ENCODE assay signal across 9 cellular contexts in the genomic region with DNA sequence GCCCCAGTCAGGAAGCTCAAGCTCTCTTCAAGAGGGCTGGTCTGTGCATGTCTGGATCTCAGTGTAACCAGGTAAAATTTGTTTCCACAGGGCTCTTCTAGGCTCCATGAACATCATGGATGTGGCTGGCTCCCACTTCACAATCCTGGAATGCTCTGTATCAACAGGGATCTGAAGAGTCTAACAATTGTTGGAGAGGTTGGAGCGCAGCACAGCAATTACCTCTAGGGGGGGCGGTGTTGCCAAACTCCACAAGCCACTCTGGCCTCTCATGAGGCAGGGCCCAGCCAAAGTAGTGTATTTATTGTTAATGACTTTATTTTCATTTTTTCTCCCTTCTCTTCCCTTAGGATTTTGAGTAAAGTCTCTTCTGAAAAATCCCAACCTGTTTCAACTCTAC. TPM values are rescaled to one million over a fixed set of nuclear protein-coding genes. Genes with fewer than 3 reads are reported as not detected.
DNase-seq lines count a peak whose midpoint lies in the region; ATAC-seq and TF ChIP-seq lines count a peak whose summit lies in the region.
"Had no signal": no experiment of that assay in that cellular context is flagged by ENCODE, and none has a peak within 500 bp of the region (broad histone marks: within the 10 kb centered on the region; RNA-seq: fewer than 3 reads in every experiment).

No MANE protein-coding gene starts in this region.

- H3K4me1 ChIP-seq in BE2C (no peaks in the 10 kb centered on the region), GM23248 (ENCODE audit: insufficient read depth) (peaks cover 4% of the 10 kb centered on the region), PC-3 (ENCODE audit: insufficient read depth, low read length) (peaks cover 17% of the 10 kb centered on the region)

- BruUV-seq in PC-3 (replicated peaks; lab: Mats Ljungman, UMichigan), result no TSS peak

- in situ Hi-C loops in GM23248 (cut with MboI), result no loop called here

- POLR2A ChIA-PET in PC-3 (lab: Charles Lee; ENCODE audit: unreplicated experiment), result no interaction called here
- POLR2A ChIA-PET in naive thymus-derived CD8-positive, alpha-beta T cell (lab: Charles Lee), result no interaction called here

- H3K9me2 ChIP-seq in GM23248 (ENCODE audit: insufficient read depth) (no peaks in the 10 kb centered on the region), PC-3 (replicated peaks; ENCODE audit: low read length) (no peaks in the 10 kb centered on the region)

- no peaks in the 10 kb centered on the region for H3K36me3 Mint-ChIP-seq in naive thymus-derived CD8-positive, alpha-beta T cell

- H3K4me1 Mint-ChIP-seq in naive thymus-derived CD8-positive, alpha-beta T cell, result peaks cover 2 to 8% (median 5%) of the 10 kb centered on the region in 4 donors

- no peaks in the 10 kb centered on the region for H3K27me3 ChIP-seq in BE2C
- H3K27me3 ChIP-seq in GM23248 (replicated peaks; ENCODE audit: insufficient read depth), result no peaks in the 10 kb centered on the region
- H3K27me3 ChIP-seq in PC-3 (ENCODE audit: low read length), result no peaks in the 10 kb centered on the region

- H3K4me2 ChIP-seq in GM23248 (ENCODE audit: unreplicated experiment), result no peak overlapping the region
- H3K4me2 ChIP-seq in PC-3 (ENCODE audit: low read length), result no peak overlapping the region

- whole genome bisulfite sequencing in GM23248 (ENCODE audit: low coverage in 1 of 2, low lambda C conversion rate in 2 of 2, missing lambda C conversion rate in 2 of 2), 2 experiments, result 25 to 36% methylated on average over 2 of the region's 2 CpGs

- no peaks in the 10 kb centered on the region for H3K79me2 ChIP-seq in GM23248 (ENCODE audit: insufficient read depth)
- 0 out of 2 replicates have a peak, but pooled peaks cover 3% of the 10 kb centered on the region for H3K79me2 ChIP-seq in PC-3 (ENCODE audit: low read length)

- DNase-seq in BE2C, result peak; percentile 58
- peak; percentile 73 for DNase-seq in GM23248
- DNase-seq in PC-3, result peak; percentile 55
- peak; percentile 58 for DNase-seq in fibroblast of mammary gland (ENCODE audit: low read depth)
- no peak for DNase-seq in anterior cingulate cortex (lab: John Stamatoyannopoulos, UW)
- DNase-seq in naive thymus-derived CD8-positive, alpha-beta T cell, result no peak

- ATAC-seq in PC-3 (peak; percentile 77), GM19395 (IDR thresholded peaks at IDR 0.05; ENCODE audit: unreplicated experiment) (no peak), GM18868 (IDR thresholded peaks at IDR 0.05; ENCODE audit: unreplicated experiment) (no peak)
- no peak for ATAC-seq in naive thymus-derived CD8-positive, alpha-beta T cell

- H2AFZ ChIP-seq in GM23248 (no peak overlapping the region), PC-3 (ENCODE audit: low read length) (no peak overlapping the region)

- H3K4me3 ChIP-seq in BE2C (ENCODE audit: low read depth, low read length) (no peak overlapping the region), GM23248 (no peak overlapping the region), PC-3 (ENCODE audit: low read length) (no peak overlapping the region), fibroblast of mammary gland (ENCODE audit: control insufficient read depth, low read depth, low read length) (no peak overlapping the region)

- H3K9ac ChIP-seq in GM23248 (no peak overlapping the region), PC-3 (ENCODE audit: low read length) (no peak overlapping the region)

- H3K9me3 ChIP-seq in BE2C (no peaks in the 10 kb centered on the region), GM23248 (ENCODE audit: low read depth) (no peaks in the 10 kb centered on the region), PC-3 (ENCODE audit: low read length) (no peaks in the 10 kb centered on the region)

- no peak overlapping the region for H3K27ac Mint-ChIP-seq in naive thymus-derived CD8-positive, alpha-beta T cell

- H3K27me3 Mint-ChIP-seq in naive thymus-derived CD8-positive, alpha-beta T cell, result peaks cover 0 to 4% (median 0%) of the 10 kb centered on the region in 5 donors

- TF ChIP-seq CTCF in BE2C (IDR thresholded peaks at IDR 0.05; ENCODE audit: low read depth, low read length), result peak; percentile 59
- peak; percentile 71 for TF ChIP-seq CTCF in PC-3 (conservative IDR thresholded peaks at IDR 0.05; ENCODE audit: low read depth, low read length)
- peak; percentile 43 for TF ChIP-seq CTCF in fibroblast of mammary gland (conservative IDR thresholded peaks at IDR 0.05; ENCODE audit: control insufficient read depth, insufficient read depth, low read depth, low read length)

- H3K27ac ChIP-seq in GM23248, result no peak overlapping the region
- no peak overlapping the region for H3K27ac ChIP-seq in PC-3 (ENCODE audit: low read length)

- H3K9me3 Mint-ChIP-seq in naive thymus-derived CD8-positive, alpha-beta T cell, result no peaks in the 10 kb centered on the region

- no peaks in the 10 kb centered on the region for H4K20me1 ChIP-seq in GM23248 (ENCODE audit: insufficient read depth)
- H4K20me1 ChIP-seq in PC-3 (ENCODE audit: low read length), result no peaks in the 10 kb centered on the region

- CTCF ChIA-PET in PC-3 (lab: Charles Lee), result no interaction called here

- intact Hi-C loops in PC-3 (cut with micrococcal nuclease), result no loop called here

- no peak overlapping the region for H3K4me3 Mint-ChIP-seq in naive thymus-derived CD8-positive, alpha-beta T cell

- no peaks in the 10 kb centered on the region for H3K36me3 ChIP-seq in BE2C
- H3K36me3 ChIP-seq in GM23248 (ENCODE audit: low read depth), result no peaks in the 10 kb centered on the region
- no peaks in the 10 kb centered on the region for H3K36me3 ChIP-seq in PC-3 (ENCODE audit: low read depth, low read length)

- H3F3A ChIP-seq in GM23248 (ENCODE audit: insufficient read depth) (0 out of 2 replicates have a peak, but pooled peaks cover 4% of the 10 kb centered on the region), PC-3 (ENCODE audit: low read length, unreplicated experiment) (no peaks in the 10 kb centered on the region)

RNA-seq across cellular contexts. Expression of a gene that starts 6.1 kb away (rescaled TPM):
- polyA plus RNA-seq in BE2C (2012; ENCODE audit: insufficient read depth, insufficient read length, low read depth), result 88.5 TPM
- total RNA-seq in GM23248 (2014; rRNA removed; shearing (Covaris generic)), result 27.8 and 55.5 TPM in 2 replicates
- polyA plus RNA-seq in GM23248 (2016; fragmentation: Nextera tagmentation; extraction: Ambion mirVana), result 28.3 and 31.2 TPM in 2 replicates
- total RNA-seq in PC-3 (2014; rRNA removed), result 51.3 and 57.0 TPM in 2 replicates
- total RNA-seq in naive thymus-derived CD8-positive, alpha-beta T cell, result 10 to 100 TPM; 87.2 to 93.5 TPM
- 10 to 100 TPM; 45.8 to 66.6 (median 54.5) TPM for polyA plus RNA-seq in naive thymus-derived CD8-positive, alpha-beta T cell

RNA-seq across cellular contexts. Expression of a gene that starts 26.2 kb away (rescaled TPM):
- polyA plus RNA-seq in BE2C (2012; ENCODE audit: insufficient read depth, insufficient read length, low read depth), result 210 TPM
- total RNA-seq in GM23248 (2014; rRNA removed; shearing (Covaris generic)), result 66.9 and 76.4 TPM in 2 replicates
- 31.1 and 42.7 TPM in 2 replicates for polyA plus RNA-seq in GM23248 (2016; fragmentation: Nextera tagmentation; extraction: Ambion mirVana)
- total RNA-seq in PC-3 (2014; rRNA removed), result 50.6 and 56.1 TPM in 2 replicates
- 10 to 100 TPM; 44.2 to 50.4 TPM for total RNA-seq in naive thymus-derived CD8-positive, alpha-beta T cell
- 10 to 100 TPM in 1 of 3 donors, 1 to 10 TPM in 2; 3.0 to 10.8 (median 9.1) TPM for polyA plus RNA-seq in naive thymus-derived CD8-positive, alpha-beta T cell

RNA-seq across cellular contexts. Expression of a gene that starts 32.1 kb away (rescaled TPM):
- polyA plus RNA-seq in BE2C (2012; ENCODE audit: insufficient read depth, insufficient read length, low read depth), result not detected
- total RNA-seq in GM23248 (2014; rRNA removed; shearing (Covaris generic)), result not detected in 2 replicates
- not detected in 2 replicates for polyA plus RNA-seq in GM23248 (2016; fragmentation: Nextera tagmentation; extraction: Ambion mirVana)
- total RNA-seq in PC-3 (2014; rRNA removed), result not detected in 2 replicates
- total RNA-seq in naive thymus-derived CD8-positive, alpha-beta T cell, result not detected
- polyA plus RNA-seq in naive thymus-derived CD8-positive, alpha-beta T cell, result not detected
- polyA plus RNA-seq: esophagus had no signal

RNA-seq across cellular contexts. Expression of a gene that starts 45.6 kb away (rescaled TPM):
- polyA plus RNA-seq in BE2C (2012; ENCODE audit: insufficient read depth, insufficient read length, low read depth), result 1,058 TPM
- 889 and 951 TPM in 2 replicates for total RNA-seq in GM23248 (2014; rRNA removed; shearing (Covaris generic))
- 1,073 and 1,100 TPM in 2 replicates for polyA plus RNA-seq in GM23248 (2016; fragmentation: Nextera tagmentation; extraction: Ambion mirVana)
- 522 and 538 TPM in 2 replicates for total RNA-seq in PC-3 (2014; rRNA removed)
- 100 to 1,000 TPM; 181 to 193 TPM for total RNA-seq in naive thymus-derived CD8-positive, alpha-beta T cell
- 100 to 1,000 TPM; 210 to 271 (median 234) TPM for polyA plus RNA-seq in naive thymus-derived CD8-positive, alpha-beta T cell

RNA-seq across cellular contexts. Expression of a gene that starts 57.0 kb away (rescaled TPM):
- polyA plus RNA-seq in BE2C (2012; ENCODE audit: insufficient read depth, insufficient read length, low read depth), result 162 TPM
- 47.8 and 56.5 TPM in 2 replicates for total RNA-seq in GM23248 (2014; rRNA removed; shearing (Covaris generic))
- polyA plus RNA-seq in GM23248 (2016; fragmentation: Nextera tagmentation; extraction: Ambion mirVana), result 58.6 and 59.1 TPM in 2 replicates
- 84.7 and 85.5 TPM in 2 replicates for total RNA-seq in PC-3 (2014; rRNA removed)
- 100 to 1,000 TPM; 126 to 128 TPM for total RNA-seq in naive thymus-derived CD8-positive, alpha-beta T cell
- 10 to 100 TPM; 35.2 to 56.3 (median 37.6) TPM for polyA plus RNA-seq in naive thymus-derived CD8-positive, alpha-beta T cell

Comparison
In these comparisons a context has a peak if more than half of its experiments do, and no peak if none do; other contexts are left out.
1. DNase-seq: peak in BE2C (single experiment), GM23248 (single experiment), PC-3 (single experiment) and fibroblast of mammary gland (single experiment); none in anterior cingulate cortex (0 of 58) and naive thymus-derived CD8-positive, alpha-beta T cell (0 of 10).
2. Peak in every context shown above with its lines, with median percentiles within 50 percentile points of each other: CTCF ChIP-seq.